Comparison of ENCODE assay signal across 20 cellular contexts in the genomic region with DNA sequence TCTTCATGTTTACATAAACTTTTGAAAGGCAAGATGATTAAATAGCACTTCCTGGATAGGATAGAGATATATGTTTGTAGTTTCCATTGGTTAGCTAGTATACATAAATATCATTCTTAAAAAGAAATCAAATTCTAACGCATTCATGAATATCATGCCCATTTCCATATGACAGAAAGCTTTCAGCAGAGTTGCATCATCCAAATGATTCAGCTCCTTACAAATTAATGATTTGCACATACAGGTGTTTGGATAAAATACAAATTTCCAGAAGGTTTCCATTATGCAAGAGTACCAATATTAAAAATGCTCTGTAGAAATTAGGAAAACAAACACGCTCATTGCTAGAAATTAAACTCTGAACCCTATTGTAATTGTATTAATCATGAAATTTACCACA.
"Had no signal": no experiment of that assay in that cellular context is flagged by ENCODE, and none has a peak within 500 bp of the region (broad histone marks: within the 10 kb centered on the region; RNA-seq: fewer than 3 reads in every experiment).

No MANE protein-coding gene starts in this region.

- DNase-seq: activated CD4-positive, alpha-beta T cell treated with anti-CD3 and anti-CD28 coated beads for 48 hours; activated CD4-positive, alpha-beta T cell treated with anti-CD3 and anti-CD28 coated beads, Interleukin-2, amount 50 U/mL, for 4 hours; activated CD4-positive, CD25-positive, alpha-beta regulatory T cell treated with anti-CD3 and anti-CD28 coated beads, Interleukin-2, amount 50 U/mL, for 72 hours; activated CD8-positive, alpha-beta memory T cell treated with anti-CD3 and anti-CD28 coated beads, Interleukin-2, amount 50 U/mL, for 48 hours; activated CD8-positive, alpha-beta T cell treated with anti-CD3 and anti-CD28 coated beads, Interleukin-2, amount 10 ng/mL, durations not matched to agents 7 days and 5 days; activated naive CD4-positive, alpha-beta T cell treated with anti-CD3 and anti-CD28 coated beads, Interleukin-2, amount 50 U/mL, for 16 hours; activated naive CD8-positive, alpha-beta T cell treated with anti-CD3 and anti-CD28 coated beads, Interleukin-2, amount 10 ng/mL, durations not matched to agents 7 days and 5 days; activated T-cell treated with anti-CD3 and anti-CD28 coated beads, Interleukin-2, amount 50 U/mL, for 1 hour; aorta; NCI-H1092; NCI-H1417; NCI-H2227 treated with DMSO at 0.1 percent for 48 hours; NCI-H446 treated with DMSO at 0.1 percent for 48 hours; NCI-H524 treated with DMSO at 0.1 percent for 48 hours; PC-9; SHP77 treated with DMSO at 0.1 percent for 48 hours; T-helper 17 cell; T-helper 9 cell had no signal

- H2AFZ ChIP-seq: PC-9 had no signal

- H3K4me2 ChIP-seq: KMS-11, PC-9 had no signal

- ATAC-seq: activated CD8-positive, alpha-beta T cell treated with anti-CD3 and anti-CD28 coated beads, Interleukin-2, amount 10 ng/mL, durations not matched to agents 7 days and 5 days; T-helper 17 cell; WTC11 had no signal

- H3K27ac ChIP-seq: KMS-11, PC-9 had no signal

- H3K9ac ChIP-seq: KMS-11 had no signal

- H3K4me3 ChIP-seq: PC-9 had no signal
